In the genomic region with DNA sequence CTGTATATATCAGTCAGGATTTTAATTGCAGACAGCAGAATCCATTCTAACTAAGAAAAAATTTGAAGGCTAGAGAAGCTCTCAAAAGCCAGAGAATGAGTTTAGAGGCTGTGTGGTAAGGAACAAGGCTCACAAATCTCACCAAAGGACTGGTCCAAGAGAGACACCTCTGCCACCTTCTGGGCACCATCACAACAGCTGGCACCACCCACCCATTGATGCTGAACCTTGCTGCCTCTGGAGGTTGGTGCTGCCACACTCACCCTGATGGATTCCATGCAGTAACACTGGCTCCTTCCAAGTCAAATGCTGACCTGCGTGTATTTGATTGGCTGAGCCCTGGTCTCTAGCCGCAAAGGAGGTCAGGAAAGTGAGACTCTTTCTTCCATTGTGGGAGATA, we compare ENCODE assay signal across 18 cellular contexts.
DNase-seq lines count a peak whose midpoint lies in the region; ATAC-seq and TF ChIP-seq lines count a peak whose summit lies in the region.
"Had no signal": no experiment of that assay in that cellular context is flagged by ENCODE, and none has a peak within 500 bp of the region (broad histone marks: within the 10 kb centered on the region; RNA-seq: fewer than 3 reads in every experiment).

No MANE protein-coding gene starts in this region.

- H3K27ac Mint-ChIP-seq in stimulated activated memory B cell treated with anti-CD40 and anti-IgM and Interleukin-4, amounts not matched to agents 10 μg/mL and 1 μg/mL and 100 μg/mL, for 72 hours: no peak overlapping the region

- peak; percentile 45 for TF ChIP-seq CTCF in VCaP (conservative IDR thresholded peaks at IDR 0.05)

- H3K27me3 Mint-ChIP-seq in stimulated activated memory B cell treated with anti-CD40 and anti-IgM and Interleukin-4, amounts not matched to agents 10 μg/mL and 1 μg/mL and 100 μg/mL, for 72 hours: no peaks in the 10 kb centered on the region

- H3K4me1 Mint-ChIP-seq in stimulated activated memory B cell treated with anti-CD40 and anti-IgM and Interleukin-4, amounts not matched to agents 10 μg/mL and 1 μg/mL and 100 μg/mL, for 72 hours: no peaks in the 10 kb centered on the region

- no peaks in the 10 kb centered on the region for H3K36me3 Mint-ChIP-seq in stimulated activated memory B cell treated with anti-CD40 and anti-IgM and Interleukin-4, amounts not matched to agents 10 μg/mL and 1 μg/mL and 100 μg/mL, for 72 hours

- H3K27ac ChIP-seq in VCaP: no peak overlapping the region
- H3K27ac ChIP-seq: gastrocnemius medialis, KMS-11, thoracic aorta, WERI-Rb-1 had no signal

- H3K9me3 Mint-ChIP-seq in stimulated activated memory B cell treated with anti-CD40 and anti-IgM and Interleukin-4, amounts not matched to agents 10 μg/mL and 1 μg/mL and 100 μg/mL, for 72 hours: peaks cover 2% of the 10 kb centered on the region

- H3K4me3 Mint-ChIP-seq in stimulated activated memory B cell treated with anti-CD40 and anti-IgM and Interleukin-4, amounts not matched to agents 10 μg/mL and 1 μg/mL and 100 μg/mL, for 72 hours: no peak overlapping the region

- DNase-seq in activated CD4-positive, alpha-beta T cell treated with anti-CD3 and anti-CD28 coated beads for 48 hours: peak; percentile 4
- DNase-seq in activated CD4-positive, alpha-beta T cell treated with anti-CD3 and anti-CD28 coated beads, Interleukin-2, amount 50 U/mL, for 4 hours: no peak
- peak; percentile 2 for DNase-seq in DMS153 treated with DMSO at 0.1 percent for 48 hours (lab: John Stamatoyannopoulos, UW; ENCODE audit: unreplicated experiment)
- peak; percentile 68 for DNase-seq in NCI-H2107 treated with DMSO at 0.1 percent for 48 hours (lab: John Stamatoyannopoulos, UW; ENCODE audit: unreplicated experiment)
- DNase-seq in AG08396 (ENCODE audit: low spot score): no peak
- no peak for DNase-seq in NCI-H524 (lab: John Stamatoyannopoulos, UW)
- DNase-seq: dermis blood vessel endothelial cell, erythroblast, gastrocnemius medialis, left ventricle myocardium superior, RPMI8226, T-helper 1 cell, WERI-Rb-1 had no signal

- ATAC-seq in stimulated activated memory B cell treated with anti-CD40 and anti-IgM and Interleukin-4, amounts not matched to agents 10 μg/mL and 1 μg/mL and 100 μg/mL, for 72 hours: no peak
- ATAC-seq: gastrocnemius medialis, left ventricle myocardium superior, mucosa of descending colon had no signal

Comparison
In these comparisons a context has a peak if more than half of its experiments do, and no peak if none do; other contexts are left out.
1. DNase-seq: peak in activated CD4-positive, alpha-beta T cell treated with anti-CD3 and anti-CD28 coated beads for 48 hours (single experiment), DMS153 treated with DMSO at 0.1 percent for 48 hours (single experiment) and NCI-H2107 treated with DMSO at 0.1 percent for 48 hours (single experiment); none in activated CD4-positive, alpha-beta T cell treated with anti-CD3 and anti-CD28 coated beads, Interleukin-2, amount 50 U/mL, for 4 hours (0 of 2), AG08396 (single experiment) and NCI-H524 (0 of 2).